In genomic region chr11:122976396-122976733, GRCh38 we compare ENCODE assay signal across 21 cellular contexts. TPM values are rescaled to one million over a fixed set of nuclear protein-coding genes. Genes with fewer than 3 reads are reported as not detected.
DNase-seq lines count a peak whose midpoint lies in the region; ATAC-seq and TF ChIP-seq lines count a peak whose summit lies in the region.
"Had no signal": no experiment of that assay in that cellular context is flagged by ENCODE, and none has a peak within 500 bp of the region (broad histone marks: within the 10 kb centered on the region; RNA-seq: fewer than 3 reads in every experiment).

No MANE protein-coding gene starts in this region.

- peaks cover 86 to 97% (median 87%) of the 10 kb centered on the region in 3 donors for H3K27me3 Mint-ChIP-seq in CD14-positive monocyte (ENCODE audit: low read depth in 3 of 3)
- peaks cover 100% of the 10 kb centered on the region for H3K27me3 Mint-ChIP-seq in H9 (ENCODE audit: low read depth)
- peaks cover 86% of the 10 kb centered on the region for H3K27me3 Mint-ChIP-seq in activated naive CD8-positive, alpha-beta T cell treated with anti-CD3 and anti-CD28 coated beads, Interleukin-2, amount 50 U/mL, for 24 hours

- H3K4me1 ChIP-seq in H9 (ENCODE audit: insufficient read depth, low read length) = no peaks in the 10 kb centered on the region; the same call in 1 of the 2 replicates

- no peak overlapping the region for H2BK12ac ChIP-seq in H9 (ENCODE audit: insufficient read length, low read depth, low read length)

- intact Hi-C loops in CD14-positive monocyte (cut with micrococcal nuclease) = no loop called here

- peak overlapping the region; percentile 81 for H3K4me2 ChIP-seq in H9 (ENCODE audit: insufficient read depth, insufficient read length, low read length)

- H3K14ac ChIP-seq in H9 (ENCODE audit: insufficient read depth, low read length) = no peak overlapping the region

- no peak overlapping the region for H3K4ac ChIP-seq in H9 (ENCODE audit: low read depth, low read length)

- no peak overlapping the region for H2BK5ac ChIP-seq in H9 (ENCODE audit: insufficient read length, low read length)

- no peaks in the 10 kb centered on the region for H3K9me3 ChIP-seq in H9 (ENCODE audit: control insufficient read depth, low read depth, low read length)

- TF ChIP-seq CTCF in CD14-positive monocyte (IDR thresholded peaks at IDR 0.05) (no peak), H9 (conservative IDR thresholded peaks at IDR 0.05) (no peak)

- no peaks in the 10 kb centered on the region for H4K20me1 ChIP-seq in H9 (ENCODE audit: control insufficient read depth, insufficient read depth, insufficient read length)

- H3K9ac ChIP-seq in H9 (ENCODE audit: extremely low read depth, insufficient read length, low read length) = no peak overlapping the region

- H2AK5ac ChIP-seq in H9 (ENCODE audit: insufficient read length, low read length) = no peak overlapping the region

- no peak for ATAC-seq in activated naive CD8-positive, alpha-beta T cell treated with anti-CD3 and anti-CD28 coated beads, Interleukin-2, amount 50 U/mL, for 24 hours
- ATAC-seq in HG02759 (IDR thresholded peaks at IDR 0.05; ENCODE audit: unreplicated experiment) = no peak
- ATAC-seq: left lobe of liver, Right ventricle myocardium inferior had no signal

- H3K9me3 Mint-ChIP-seq in CD14-positive monocyte (peaks cover under 1 to 32% (median 11%) of the 10 kb centered on the region in 7 donors), H9 (peaks cover 5% of the 10 kb centered on the region in 2 experiments)
- H3K9me3 Mint-ChIP-seq in activated naive CD8-positive, alpha-beta T cell treated with anti-CD3 and anti-CD28 coated beads, Interleukin-2, amount 50 U/mL, for 24 hours = peaks cover 4% of the 10 kb centered on the region
- H3K9me3 Mint-ChIP-seq: activated naive CD4-positive, alpha-beta T cell treated with anti-CD3 and anti-CD28 coated beads for 36 hours had no signal

- H3K27ac Mint-ChIP-seq in CD14-positive monocyte = no peak overlapping the region
- no peak overlapping the region for H3K27ac Mint-ChIP-seq in H9
- H3K27ac Mint-ChIP-seq in activated naive CD8-positive, alpha-beta T cell treated with anti-CD3 and anti-CD28 coated beads, Interleukin-2, amount 50 U/mL, for 24 hours = no peak overlapping the region
- H3K27ac Mint-ChIP-seq: activated naive CD4-positive, alpha-beta T cell treated with anti-CD3 and anti-CD28 coated beads for 36 hours had no signal

- no CpG with 5 or more reads among the region's 16 CpGs for WGBS in H9 (ENCODE audit: extremely low coverage, insufficient read length, low lambda C conversion rate)

- H2BK20ac ChIP-seq in H9 (ENCODE audit: low read depth, low read length, poor library complexity, severe bottlenecking) = no peak overlapping the region

- no peak overlapping the region for H4K5ac ChIP-seq in H9 (ENCODE audit: insufficient read length, low read depth, low read length)

- no peak overlapping the region for H2AFZ ChIP-seq in H9 (ENCODE audit: low read length)

- H3K27ac ChIP-seq in H9 (ENCODE audit: insufficient read length, low read depth, low read length) = no peak overlapping the region

- no peak overlapping the region for H4K91ac ChIP-seq in H9 (ENCODE audit: insufficient read length, low read depth, low read length)

- H3K79me2 ChIP-seq in H9 (ENCODE audit: insufficient read depth, low read length) = no peaks in the 10 kb centered on the region

- H3K18ac ChIP-seq in H9 (ENCODE audit: insufficient read length, low read depth, low read length) = no peak overlapping the region

- H3K23me2 ChIP-seq in H9 (ENCODE audit: insufficient read length, low read depth, low read length, poor library complexity, severe bottlenecking) = peaks cover 12% of the 10 kb centered on the region

- H3K79me1 ChIP-seq in H9 (ENCODE audit: insufficient read depth, low read depth, low read length, poor library complexity, severe bottlenecking) = no peaks in the 10 kb centered on the region

- H3K56ac ChIP-seq in H9 (ENCODE audit: insufficient read length, low read depth, low read length) = no peak overlapping the region

- no peak overlapping the region for H2BK15ac ChIP-seq in H9 (ENCODE audit: low read depth, low read length)

- no peak for DNase-seq in CD14-positive monocyte (ENCODE audit: low spot score)
- no peak for DNase-seq in H9
- no peak for DNase-seq in activated naive CD8-positive, alpha-beta T cell treated with anti-CD3 and anti-CD28 coated beads, Interleukin-2, amount 50 U/mL, for 24 hours
- DNase-seq in mesenteric fat pad (ENCODE audit: low spot score) = peak; percentile 51
- DNase-seq in stimulated activated CD4-positive, alpha-beta T cell treated with anti-CD3 and anti-CD28 coated beads, Interleukin-12 subunit alpha, Interleukin-12 subunit beta, amount 100 ng/mL, for 4 hours = no peak
- no peak for DNase-seq in midbrain (lab: John Stamatoyannopoulos, UW)
- DNase-seq: activated CD4-positive, CD25-positive, alpha-beta regulatory T cell; activated CD8-positive, alpha-beta memory T cell treated with anti-CD3 and anti-CD28 coated beads, Interleukin-2, amount 50 U/mL, for 4 hours; activated naive CD4-positive, alpha-beta T cell treated with anti-CD3 and anti-CD28 coated beads for 36 hours; COR-L47; hippocampal formation; KG1; MV-4-11; NCI-H510A treated with DMSO at 0.1 percent for 48 hours; right cardiac atrium had no signal

- H3K27me3 ChIP-seq in H9 (ENCODE audit: insufficient read depth, low read length) = peaks cover 79% of the 10 kb centered on the region

- no peak overlapping the region for H3K23ac ChIP-seq in H9 (ENCODE audit: insufficient read length, low read depth, low read length)

- no peak overlapping the region for H4K8ac ChIP-seq in H9 (replicated peaks; ENCODE audit: insufficient read length, low read depth, low read length)

- H3T11ph ChIP-seq in H9 (ENCODE audit: low read length) = no peak overlapping the region

- H3K4me3 Mint-ChIP-seq in CD14-positive monocyte (peak overlapping the region; percentile 24 to 76), H9 (peak overlapping the region; percentile 75 to 83)
- H3K4me3 Mint-ChIP-seq in activated naive CD8-positive, alpha-beta T cell treated with anti-CD3 and anti-CD28 coated beads, Interleukin-2, amount 50 U/mL, for 24 hours = peak overlapping the region; percentile 57

- H3K4me1 Mint-ChIP-seq in CD14-positive monocyte (peaks cover 5% of the 10 kb centered on the region), H9 (peaks cover 31 to 37% of the 10 kb centered on the region in 2 experiments)
- H3K4me1 Mint-ChIP-seq in activated naive CD8-positive, alpha-beta T cell treated with anti-CD3 and anti-CD28 coated beads, Interleukin-2, amount 50 U/mL, for 24 hours = peaks cover 31% of the 10 kb centered on the region

- H3K36me3 Mint-ChIP-seq in CD14-positive monocyte (peaks cover 6 to 10% of the 10 kb centered on the region in 2 donors), H9 (ENCODE audit: insufficient read depth in 1 of 3, low read depth in 3 of 3) (no peaks in the 10 kb centered on the region; a peak in 1 of 7 replicates)
- peaks cover 4% of the 10 kb centered on the region for H3K36me3 Mint-ChIP-seq in activated naive CD8-positive, alpha-beta T cell treated with anti-CD3 and anti-CD28 coated beads, Interleukin-2, amount 50 U/mL, for 24 hours (ENCODE audit: low read depth)

- H2BK120ac ChIP-seq in H9 (ENCODE audit: low read depth, low read length, poor library complexity, severe bottlenecking) = no peak overlapping the region

RNA-seq across cellular contexts. Expression of gene BSX, which starts 5.3 kb away (rescaled TPM):
- polyA plus RNA-seq in CD14-positive monocyte = not detected
- total RNA-seq in H9 (2021) (not detected in 2 replicates), mesenteric fat pad (not detected)
- total RNA-seq: activated naive CD4-positive, alpha-beta T cell treated with anti-CD3 and anti-CD28 coated beads for 36 hours; left lobe of liver; omental fat pad; right cardiac atrium; Right ventricle myocardium inferior; subcutaneous adipose tissue; T-helper 2 cell treated with Interferon-gamma antibody and Interleukin-4, amounts not matched to agents 100 ng/mL and 5 ng/mL, for 36 hours had no signal
- polyA plus RNA-seq: right cardiac atrium had no signal
